Comparison of ENCODE assay signal across 9 cellular contexts in genomic region chr13:73000027-73000674, GRCh38. TPM values are rescaled to one million over a fixed set of nuclear protein-coding genes. Genes with fewer than 3 reads are reported as not detected.
DNase-seq lines count a peak whose midpoint lies in the region; ATAC-seq and TF ChIP-seq lines count a peak whose summit lies in the region.
"Had no signal": no experiment of that assay in that cellular context is flagged by ENCODE, and none has a peak within 500 bp of the region (broad histone marks: within the 10 kb centered on the region; RNA-seq: fewer than 3 reads in every experiment).

No MANE protein-coding gene starts in this region.

- ATAC-seq in CD4-positive, CD25-positive, alpha-beta regulatory T cell (ENCODE audit: low read depth in 2 of 2) = peak; percentile 8 to 28
- ATAC-seq in GM19025 (IDR thresholded peaks at IDR 0.05; ENCODE audit: low read depth, unreplicated experiment) (peak; percentile 61), HG03354 (IDR thresholded peaks at IDR 0.05; ENCODE audit: poor library complexity, severe bottlenecking, unreplicated experiment) (peak; percentile 75)

- H3K27me3 ChIP-seq in CD4-positive, CD25-positive, alpha-beta regulatory T cell (ENCODE audit: control insufficient read depth, insufficient read depth, low read length) = no peaks in the 10 kb centered on the region
- no peaks in the 10 kb centered on the region for H3K27me3 ChIP-seq in neutrophil

- H3K4me3 Mint-ChIP-seq in CD4-positive, CD25-positive, alpha-beta regulatory T cell = no peak overlapping the region

- peaks cover 0 to 2% (median 0%) of the 10 kb centered on the region in 7 donors for H3K9me3 Mint-ChIP-seq in CD4-positive, CD25-positive, alpha-beta regulatory T cell

- no peaks in the 10 kb centered on the region for H3K4me1 ChIP-seq in CD4-positive, CD25-positive, alpha-beta regulatory T cell (ENCODE audit: control insufficient read depth, insufficient read depth, low read length, poor library complexity, severe bottlenecking)
- H3K4me1 ChIP-seq in neutrophil (ENCODE audit: control insufficient read depth in 1 of 2, insufficient read depth in 1 of 2, low read depth in 1 of 2, low read length in 1 of 2) = peaks cover 6 to 15% of the 10 kb centered on the region in 2 experiments

- no peak overlapping the region for H3K27ac ChIP-seq in CD4-positive, CD25-positive, alpha-beta regulatory T cell (ENCODE audit: insufficient read depth, low read length, poor library complexity, severe bottlenecking)
- peak overlapping the region; percentile 74 for H3K27ac ChIP-seq in neutrophil

- H3K27ac Mint-ChIP-seq in CD4-positive, CD25-positive, alpha-beta regulatory T cell = peak overlapping the region in 2 of 3 donors; percentile 26 to 27

- no peak overlapping the region for H3K4me3 ChIP-seq in CD4-positive, CD25-positive, alpha-beta regulatory T cell (ENCODE audit: low read depth, low read length)
- H3K4me3 ChIP-seq in neutrophil (ENCODE audit: low read depth in 1 of 2, low read length in 1 of 2) = no peak overlapping the region
- H3K4me3 ChIP-seq: HAP-1 had no signal

- H3K9me3 ChIP-seq in CD4-positive, CD25-positive, alpha-beta regulatory T cell (ENCODE audit: control insufficient read depth in 2 of 2, low read length in 2 of 2) = no peaks in the 10 kb centered on the region
- no peaks in the 10 kb centered on the region for H3K9me3 ChIP-seq in neutrophil
- H3K9me3 ChIP-seq: HAP-1 had no signal

- peaks cover 4 to 16% (median 10%) of the 10 kb centered on the region in 4 donors for H3K4me1 Mint-ChIP-seq in CD4-positive, CD25-positive, alpha-beta regulatory T cell

- peak in 1 of 3 donors; percentile 54 for DNase-seq in CD4-positive, CD25-positive, alpha-beta regulatory T cell
- peak; percentile 12 for DNase-seq in UCSD-AML1 (lab: John Stamatoyannopoulos, UW; ENCODE audit: unreplicated experiment)
- DNase-seq in islet precursor cell = no peak
- no peak for DNase-seq in stimulated activated CD4-positive, alpha-beta T cell treated with anti-CD3 and anti-CD28 coated beads, Interleukin-4, amount 100 ng/mL, for 4 hours
- DNase-seq in NCI-H345 treated with DMSO at 0.1 percent for 48 hours (lab: John Stamatoyannopoulos, UW; ENCODE audit: unreplicated experiment) = no peak

- H3K36me3 ChIP-seq in CD4-positive, CD25-positive, alpha-beta regulatory T cell (ENCODE audit: control insufficient read depth, insufficient read depth, low read length) = peaks cover 7% of the 10 kb centered on the region
- no peaks in the 10 kb centered on the region for H3K36me3 ChIP-seq in neutrophil
- H3K36me3 ChIP-seq: HAP-1 had no signal

- no peaks in the 10 kb centered on the region for H3K27me3 Mint-ChIP-seq in CD4-positive, CD25-positive, alpha-beta regulatory T cell

- H3K36me3 Mint-ChIP-seq in CD4-positive, CD25-positive, alpha-beta regulatory T cell = peaks cover 25% of the 10 kb centered on the region

- TF ChIP-seq CTCF in neutrophil (IDR thresholded peaks at IDR 0.05) = no peak

RNA-seq across cellular contexts. Expression of gene KLF5, which starts 58.7 kb away (rescaled TPM):
- total RNA-seq in CD4-positive, CD25-positive, alpha-beta regulatory T cell = 3.5 TPM
- under 1 TPM in 3 of 4 donors, not detected in 1; 0.30 to 0.61 (median 0.44) TPM for polyA plus RNA-seq in CD4-positive, CD25-positive, alpha-beta regulatory T cell

Comparison
In these comparisons a context has a peak if more than half of its experiments do, and no peak if none do; other contexts are left out.
1. ATAC-seq: peak in every context shown above with its lines; median percentile 75 in HG03354; 61 in GM19025; 18 in CD4-positive, CD25-positive, alpha-beta regulatory T cell.